ENCODE assay signal across 1 cellular context in genomic region chr15:81289910-81290309, GRCh38.
TF ChIP-seq lines count a peak whose summit lies in the region.

No MANE protein-coding gene starts in this region.

TF ChIP-seq in K562, 482 proteins besides CTCF, POLR2A, EP300 and RAD21:
- TF ChIP-seq CEBPZ (IDR thresholded peaks at IDR 0.05; ENCODE audit: borderline replicate concordance, low read depth, low read length) (no peak), ATF3 (IDR thresholded peaks at IDR 0.05) (peak; percentile 38; the same call in 1 of the 2 replicates), ATF3 (CRISPR knock-in tag; conservative IDR thresholded peaks at IDR 0.05) (no peak)
